Comparison of ENCODE assay signal across 10 cellular contexts in the genomic region with DNA sequence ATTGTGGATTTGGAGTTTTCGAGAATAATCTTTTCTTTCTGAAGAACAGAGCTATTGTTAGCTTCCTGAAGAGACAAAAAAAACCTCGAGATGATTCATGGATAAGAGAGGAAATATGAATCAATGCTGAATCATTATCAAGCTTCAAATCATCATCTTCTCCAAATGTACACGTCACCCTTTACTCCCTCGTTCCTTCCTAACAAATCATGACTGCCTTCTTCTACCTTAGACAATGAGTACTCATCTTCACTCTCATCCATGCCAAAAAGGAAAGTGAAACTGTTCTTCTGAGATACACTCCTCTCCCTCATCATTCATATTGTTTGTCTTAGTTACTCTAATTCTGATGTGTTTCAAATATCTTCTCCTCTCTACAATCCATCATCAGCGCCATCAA.
DNase-seq lines count a peak whose midpoint lies in the region; ATAC-seq and TF ChIP-seq lines count a peak whose summit lies in the region.
"Had no signal": no experiment of that assay in that cellular context is flagged by ENCODE, and none has a peak within 500 bp of the region (broad histone marks: within the 10 kb centered on the region; RNA-seq: fewer than 3 reads in every experiment).

No MANE protein-coding gene starts in this region.

- TF ChIP-seq RAD21 in HCT116 (IDR thresholded peaks at IDR 0.05; ENCODE audit: low read depth): no peak

- H3K9me2 ChIP-seq in HCT116 (ENCODE audit: insufficient read depth): no peaks in the 10 kb centered on the region
- H3K9me2 ChIP-seq in MM.1S (replicated peaks; ENCODE audit: insufficient read depth, low read length): no peaks in the 10 kb centered on the region

- H4K20me1 ChIP-seq in HCT116 (ENCODE audit: insufficient read depth) (no peaks in the 10 kb centered on the region), MM.1S (ENCODE audit: insufficient read depth, low read length) (no peaks in the 10 kb centered on the region)

- POLR2A ChIA-PET in HCT116 (lab: Charles Lee): no interaction called here
- POLR2A ChIA-PET in HEK293T (lab: Yijun Ruan, JAX): no interaction called here

- H3K9ac ChIP-seq in HCT116 (ENCODE audit: low read length): no peak overlapping the region
- no peak overlapping the region; the same call in 1 of the 2 replicates for H3K9ac ChIP-seq in MM.1S (ENCODE audit: low read length)

- CTCF ChIA-PET in HCT116 (lab: Charles Lee): no interaction called here
- CTCF ChIA-PET in HEK293T (lab: Yijun Ruan, JAX): no interaction called here

- no peaks in the 10 kb centered on the region for H3F3A ChIP-seq in MM.1S (ENCODE audit: insufficient read depth, low read length)

- intact Hi-C loops in HCT116 (cut with micrococcal nuclease): no loop called here

- RAD21 ChIA-PET in HCT116 (lab: Charles Lee; ENCODE audit: low non-redundant PET in 1 of 2, low total read pairs in 2 of 2, uncharacterized antibody in 2 of 2, unreplicated experiment in 2 of 2): no interaction called here

- TF ChIP-seq POLR2A in HCT116 (IDR thresholded peaks at IDR 0.05; ENCODE audit: borderline replicate concordance, extremely low read depth, insufficient read depth, insufficient read length): no peak

- H3K4me2 ChIP-seq in HCT116 (ENCODE audit: low read length) (peak overlapping the region; percentile 21), MM.1S (ENCODE audit: low read depth, low read length) (peak overlapping the region; percentile 65)

- H3K79me2 ChIP-seq in HCT116 (ENCODE audit: insufficient read depth, low read length) (no peaks in the 10 kb centered on the region), MM.1S (ENCODE audit: low read length) (no peaks in the 10 kb centered on the region)

- H3K4me3 ChIP-seq in HCT116 (replicated peaks in 1 of 2; ENCODE audit: low read depth in 1 of 2, low read length in 2 of 2) (no peak overlapping the region), MM.1S (ENCODE audit: low read length) (peak overlapping the region; percentile 35)

- TF ChIP-seq CTCF in HCT116 (IDR thresholded peaks at IDR 0.05 in 2 of 3, conservative IDR thresholded peaks at IDR 0.05 in 1 of 3; ENCODE audit: borderline replicate concordance in 1 of 3, insufficient read depth in 1 of 3, low read depth in 2 of 3, low read length in 2 of 3) (no peak), MM.1S (IDR thresholded peaks at IDR 0.05; ENCODE audit: low read length) (no peak)

- H3K27me3 ChIP-seq in HCT116 (ENCODE audit: insufficient read depth, low read length): no peaks in the 10 kb centered on the region
- H3K27me3 ChIP-seq in MM.1S (replicated peaks; ENCODE audit: insufficient read depth, low read length): no peaks in the 10 kb centered on the region

- H3K9me3 ChIP-seq in HCT116 (ENCODE audit: control insufficient read depth in 1 of 2, insufficient read depth in 1 of 2, low read depth in 1 of 2, low read length in 2 of 2) (no peaks in the 10 kb centered on the region; a peak in 1 of 4 replicates), MM.1S (replicated peaks; ENCODE audit: insufficient read depth, low read length) (no peaks in the 10 kb centered on the region; the same call in 1 of the 2 replicates)

- ATAC-seq in HCT116 (no peak), HG03280 (IDR thresholded peaks at IDR 0.05; ENCODE audit: unreplicated experiment) (no peak)
- ATAC-seq: sciatic nerve had no signal

- no peaks in the 10 kb centered on the region for H3K36me3 ChIP-seq in HCT116 (ENCODE audit: control insufficient read depth in 1 of 2, insufficient read depth in 2 of 2, low read length in 2 of 2)
- H3K36me3 ChIP-seq in MM.1S (replicated peaks; ENCODE audit: insufficient read depth, low read length): no peaks in the 10 kb centered on the region

- BruUV-seq in HCT116 (replicated peaks; lab: Mats Ljungman, UMichigan): no TSS peak

- H3K27ac ChIP-seq in HCT116 (ENCODE audit: low read depth, low read length) (no peak overlapping the region), MM.1S (ENCODE audit: low read length) (no peak overlapping the region)

- H2AFZ ChIP-seq in HCT116 (ENCODE audit: low read depth, low read length, poor library complexity, severe bottlenecking): peak overlapping the region; percentile 51
- H2AFZ ChIP-seq in MM.1S (ENCODE audit: low read length): peak overlapping the region; percentile 60

- peak; percentile 3 for DNase-seq in GM03348 (ENCODE audit: low spot score)
- no peak for DNase-seq in HCT116 (ENCODE audit: low read depth, low spot score)
- peak; percentile 67 for DNase-seq in MM.1S
- DNase-seq in iris pigment epithelial cell (ENCODE audit: low read depth): peak; percentile 61
- DNase-seq in HEK293T (ENCODE audit: extremely low spot score): no peak
- DNase-seq in epidermal melanocyte (ENCODE audit: insufficient read length, low spot score): no peak
- no peak for DNase-seq in NCI-H345 (lab: John Stamatoyannopoulos, UW)
- DNase-seq: NCI-H1105 had no signal

- H3K4me1 ChIP-seq in HCT116 (ENCODE audit: control insufficient read depth in 1 of 2, insufficient read depth in 2 of 2, low read length in 2 of 2) (peaks cover 0 to 8% of the 10 kb centered on the region in 2 experiments; a peak in 1 of 4 replicates), MM.1S (ENCODE audit: low read length) (peaks cover 13% of the 10 kb centered on the region; the same call in 1 of the 2 replicates)

TF ChIP-seq in HCT116, 20 proteins besides CTCF, POLR2A, EP300 and RAD21:
- TF ChIP-seq CBX3 (IDR thresholded peaks at IDR 0.05; ENCODE audit: low read depth): peak; percentile 48; the same call in 1 of the 2 replicates
- TF ChIP-seq JUND (IDR thresholded peaks at IDR 0.05): peak; percentile 59
- TF ChIP-seq EZH2phosphoT487 (IDR thresholded peaks at IDR 0.05; ENCODE audit: borderline replicate concordance): no peak
- 0 out of 2 replicates have a peak, but pooled peaks have one; percentile 24 for TF ChIP-seq SP1 (IDR thresholded peaks at IDR 0.05; ENCODE audit: low read depth)
- TF ChIP-seq FOSL1 (IDR thresholded peaks at IDR 0.05; ENCODE audit: low read depth): peak; percentile 76

TF ChIP-seq in HEK293T, 16 proteins besides CTCF, POLR2A, EP300 and RAD21:
- no peak for TF ChIP-seq LEF1 (IDR thresholded peaks at IDR 0.05; ENCODE audit: borderline replicate concordance)
- no peak for TF ChIP-seq SP1 (IDR thresholded peaks at IDR 0.05)
- no peak for TF ChIP-seq ARNT (IDR thresholded peaks at IDR 0.05)
- TF ChIP-seq SUZ12 (IDR thresholded peaks at IDR 0.05): no peak
- no peak for TF ChIP-seq ZNF384 (IDR thresholded peaks at IDR 0.05)
- TF ChIP-seq, protein P1, sequence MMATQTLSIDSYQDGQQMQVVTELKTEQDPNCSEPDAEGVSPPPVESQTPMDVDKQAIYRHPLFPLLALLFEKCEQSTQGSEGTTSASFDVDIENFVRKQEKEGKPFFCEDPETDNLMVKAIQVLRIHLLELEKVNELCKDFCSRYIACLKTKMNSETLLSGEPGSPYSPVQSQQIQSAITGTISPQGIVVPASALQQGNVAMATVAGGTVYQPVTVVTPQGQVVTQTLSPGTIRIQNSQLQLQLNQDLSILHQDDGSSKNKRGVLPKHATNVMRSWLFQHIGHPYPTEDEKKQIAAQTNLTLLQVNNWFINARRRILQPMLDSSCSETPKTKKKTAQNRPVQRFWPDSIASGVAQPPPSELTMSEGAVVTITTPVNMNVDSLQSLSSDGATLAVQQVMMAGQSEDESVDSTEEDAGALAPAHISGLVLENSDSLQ (IDR thresholded peaks at IDR 0.05): no peak
- TF ChIP-seq BHLHE40 (IDR thresholded peaks at IDR 0.05; ENCODE audit: borderline replicate concordance): no peak
- TF ChIP-seq ELF4 (IDR thresholded peaks at IDR 0.05): no peak

Comparison
In these comparisons a context has a peak if more than half of its experiments do, and no peak if none do; other contexts are left out.
1. DNase-seq: peak in GM03348 (single experiment), MM.1S (single experiment) and iris pigment epithelial cell (single experiment); none in HCT116 (single experiment), HEK293T (single experiment), epidermal melanocyte (single experiment) and NCI-H345 (single experiment).